16 cellular contexts compared by ENCODE assay signal in the genomic region with DNA sequence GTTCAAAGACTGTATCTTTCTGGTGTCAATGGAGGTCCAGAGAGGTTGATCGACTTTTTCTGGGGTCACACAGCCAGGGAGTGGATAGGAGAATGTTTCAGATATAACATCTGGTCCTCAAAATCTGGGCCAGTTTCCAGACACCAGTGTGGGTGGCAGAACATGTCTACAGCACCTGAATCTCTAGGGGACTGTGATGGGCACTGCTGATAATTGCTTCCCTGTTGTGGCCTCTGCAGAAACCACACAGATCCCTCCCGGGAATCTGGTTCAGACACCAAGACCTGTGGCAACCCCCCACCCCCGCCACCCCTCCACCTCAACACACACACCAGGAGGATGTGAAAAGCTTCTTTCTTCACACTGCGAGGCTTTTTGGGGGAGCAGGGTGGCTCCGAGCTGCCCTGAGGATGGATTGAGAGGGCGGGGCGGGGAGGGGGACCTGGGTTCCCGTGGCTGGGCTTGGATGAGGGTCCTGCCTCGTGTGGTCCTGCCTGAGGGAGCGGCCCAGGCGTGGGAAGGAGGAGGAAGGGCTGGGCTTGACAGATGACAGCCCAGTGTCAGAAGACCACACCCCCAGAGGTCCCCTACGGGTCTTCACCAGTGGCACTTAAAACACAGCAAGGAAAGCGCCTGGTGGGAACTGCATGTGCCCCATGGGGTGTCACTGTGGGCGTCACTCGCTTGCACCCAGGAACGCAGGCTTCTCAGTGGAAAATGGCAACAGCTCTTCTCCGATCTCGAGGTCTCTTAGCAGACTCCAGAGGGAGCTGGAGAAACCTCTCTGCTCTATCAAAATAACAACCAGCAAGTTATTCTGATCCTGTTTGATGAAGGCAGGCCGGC. TPM values are rescaled to one million over a fixed set of nuclear protein-coding genes. Genes with fewer than 3 reads are reported as not detected.
DNase-seq lines count a peak whose midpoint lies in the region; ATAC-seq and TF ChIP-seq lines count a peak whose summit lies in the region.
"Had no signal": no experiment of that assay in that cellular context is flagged by ENCODE, and none has a peak within 500 bp of the region (broad histone marks: within the 10 kb centered on the region; RNA-seq: fewer than 3 reads in every experiment).

No MANE protein-coding gene starts in this region.

- H3K4me3 ChIP-seq in cardiac muscle cell, result no peak overlapping the region
- no peak overlapping the region for H3K4me3 ChIP-seq in coronary artery
- H3K4me3 ChIP-seq: HAP-1, Peyer's patch had no signal

- TF ChIP-seq CTCF in cardiac muscle cell (IDR thresholded peaks at IDR 0.05; ENCODE audit: low read depth, low read length) (peak; percentile 20), coronary artery (IDR thresholded peaks at IDR 0.05) (no peak)

- H3K27ac ChIP-seq in cardiac muscle cell (no peak overlapping the region), coronary artery (no peak overlapping the region)
- H3K27ac ChIP-seq: neutrophil, Peyer's patch had no signal

- peaks cover 10% of the 10 kb centered on the region for H3K4me1 ChIP-seq in cardiac muscle cell (ENCODE audit: low read depth)
- H3K4me1 ChIP-seq: HAP-1, Peyer's patch had no signal

- peak in 1 of 2 donors; percentile 42 for DNase-seq in cardiac muscle cell (ENCODE audit: low read depth in 1 of 2, low spot score in 1 of 2)
- no peak for DNase-seq in left ventricle myocardium superior
- DNase-seq in NCI-H69 (lab: John Stamatoyannopoulos, UW), result peak; percentile 38
- peak; percentile 43 for DNase-seq in coronary artery (ENCODE audit: low spot score)
- peak; percentile 55 for DNase-seq in posterior vena cava (ENCODE audit: low spot score)
- DNase-seq in GDM1 (lab: John Stamatoyannopoulos, UW), result no peak
- no peak for DNase-seq in iPS-NIHi7 (ENCODE audit: extremely low spot score)
- no peak for DNase-seq in DMS79 (lab: John Stamatoyannopoulos, UW)
- DNase-seq: activated CD4-positive, CD25-positive, alpha-beta regulatory T cell; activated gamma-delta T cell treated with Interleukin-2 at 50 U/mL for 16 hours; NCI-H2029; NCI-H510A treated with DMSO at 0.1 percent for 48 hours; substantia nigra had no signal

- intact Hi-C loops in left ventricle myocardium superior (cut with micrococcal nuclease) (no loop called here), posterior vena cava (cut with DNase I) (no loop called here)

- peaks cover 5% of the 10 kb centered on the region for H3K27me3 ChIP-seq in cardiac muscle cell
- H3K27me3 ChIP-seq: Peyer's patch had no signal

- H3K9me3 ChIP-seq in cardiac muscle cell (ENCODE audit: low read depth), result no peaks in the 10 kb centered on the region
- H3K9me3 ChIP-seq: HAP-1, neutrophil, Peyer's patch had no signal

- H3K36me3 ChIP-seq in cardiac muscle cell, result no peaks in the 10 kb centered on the region
- H3K36me3 ChIP-seq: HAP-1, neutrophil, Peyer's patch had no signal

- ATAC-seq in left ventricle myocardium superior, result no peak

RNA-seq across cellular contexts. Expression of a gene that starts 55.2 kb away (rescaled TPM):
- total RNA-seq in cardiac muscle cell (9.8 and 10.4 TPM in 2 replicates), left ventricle myocardium superior (0.32 TPM), posterior vena cava (1 to 10 TPM in 1 of 2 donors, under 1 TPM in 1; 0.95 to 1.6 TPM)
- polyA plus RNA-seq in cardiac muscle cell, result 12.4 and 19.2 TPM in 2 replicates

RNA-seq across cellular contexts. Expression of a gene that starts 55.2 kb away (rescaled TPM):
- 23.5 and 36.9 TPM in 2 replicates for total RNA-seq in cardiac muscle cell
- 20.8 and 24.5 TPM in 2 replicates for polyA plus RNA-seq in cardiac muscle cell
- 26.1 TPM for total RNA-seq in left ventricle myocardium superior
- 10 to 100 TPM; 28.6 to 36.0 TPM for total RNA-seq in posterior vena cava

Comparison
In these comparisons a context has a peak if more than half of its experiments do, and no peak if none do; other contexts are left out.
1. DNase-seq: peak in NCI-H69 (single experiment), coronary artery (single experiment) and posterior vena cava (single experiment); none in left ventricle myocardium superior (single experiment), GDM1 (single experiment), iPS-NIHi7 (single experiment) and DMS79 (single experiment).